Comparison of ENCODE assay signal across 11 cellular contexts in the genomic region with DNA sequence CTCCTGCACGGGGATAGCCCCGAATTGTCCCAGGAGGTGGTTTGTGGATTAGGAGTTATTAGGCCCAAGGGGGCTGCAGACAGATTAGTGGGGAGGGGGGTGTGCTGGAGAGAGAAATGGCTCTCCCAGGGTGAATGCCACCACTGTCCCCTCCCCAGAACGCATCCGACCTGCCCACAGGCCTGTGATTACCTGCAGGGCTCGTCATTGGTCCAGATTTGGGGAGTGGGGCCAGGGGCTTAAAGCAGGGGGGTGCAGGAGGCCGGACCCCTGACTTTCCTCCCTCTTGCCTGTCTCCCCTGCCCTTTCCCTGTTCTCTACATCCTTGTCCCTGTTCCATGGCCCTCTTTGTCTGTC. TPM values are rescaled to one million over a fixed set of nuclear protein-coding genes. Genes with fewer than 3 reads are reported as not detected.
DNase-seq lines count a peak whose midpoint lies in the region; ATAC-seq, FAIRE-seq and TF ChIP-seq lines count a peak whose summit lies in the region.
"Had no signal": no experiment of that assay in that cellular context is flagged by ENCODE, and none has a peak within 500 bp of the region (broad histone marks: within the 10 kb centered on the region; RNA-seq: fewer than 3 reads in every experiment).

No MANE protein-coding gene starts in this region.

- intact Hi-C loops in Right ventricle myocardium inferior (cut with DNase I), result loop anchor here (1.0 kb wide), 1 partner anchor 216 kb away; no protein-coding TSS in a partner anchor

- ATAC-seq in Right ventricle myocardium inferior, result no peak
- ATAC-seq: activated T-helper 17 cell treated with anti-CD3 and anti-CD28 coated beads, Interleukin-2, amount 50 U/mL, for 72 hours had no signal

- no peak for TF ChIP-seq POLR2A in GM12891 (IDR thresholded peaks at IDR 0.05; ENCODE audit: low read depth, low read length)

- no peak overlapping the region for H2AFZ ChIP-seq in SU-DHL-6 (ENCODE audit: low read depth, low read length, severe bottlenecking)

- DNase-seq in cardiac muscle cell (ENCODE audit: low read depth in 1 of 2, low spot score in 1 of 2) (no peak), Right ventricle myocardium inferior (ENCODE audit: missing footprints) (no peak), mucosa of gallbladder (ENCODE audit: low spot score) (no peak), iPS-NIHi11 (ENCODE audit: low spot score) (no peak), GM12891 (ENCODE audit: insufficient read length, low spot score) (no peak)

- no peak for FAIRE-seq in GM12891 (lab: Jason Lieb, UNC)

- H3K9ac ChIP-seq in SU-DHL-6 (ENCODE audit: low read length) (no peak overlapping the region), iPS-15b (ENCODE audit: low read depth, low read length) (peak overlapping the region; percentile 47), stomach smooth muscle (ENCODE audit: low read length in 2 of 2) (peak overlapping the region; percentile 7 to 29)

- H3K27ac ChIP-seq in cardiac muscle cell (no peak overlapping the region), SU-DHL-6 (ENCODE audit: low read depth, low read length) (no peak overlapping the region), stomach smooth muscle (ENCODE audit: low read length) (peak overlapping the region; percentile 86)

- TF ChIP-seq CTCF in cardiac muscle cell (IDR thresholded peaks at IDR 0.05; ENCODE audit: low read depth, low read length), result no peak
- TF ChIP-seq CTCF in SU-DHL-6 (IDR thresholded peaks at IDR 0.05; ENCODE audit: insufficient read depth, low read length, poor library complexity, severe bottlenecking), result peak; percentile 5

- H3K4me3 ChIP-seq in cardiac muscle cell (peak overlapping the region; percentile 53), SU-DHL-6 (ENCODE audit: insufficient read depth, low read length, poor library complexity, severe bottlenecking) (no peak overlapping the region), iPS-15b (ENCODE audit: low read depth, low read length) (peak overlapping the region; percentile 58), stomach smooth muscle (ENCODE audit: low read length in 2 of 2) (peak overlapping the region; percentile 71 to 74)

- H3K4me2 ChIP-seq in SU-DHL-6 (ENCODE audit: low read depth, low read length, poor library complexity, severe bottlenecking), result no peak overlapping the region

- no peaks in the 10 kb centered on the region for H3F3A ChIP-seq in SU-DHL-6 (ENCODE audit: insufficient read depth)

- no peaks in the 10 kb centered on the region for H4K20me1 ChIP-seq in SU-DHL-6 (ENCODE audit: low read depth, low read length)

- H3K9me3 ChIP-seq in cardiac muscle cell (ENCODE audit: low read depth) (no peaks in the 10 kb centered on the region), SU-DHL-6 (ENCODE audit: insufficient read depth, low read length) (no peaks in the 10 kb centered on the region), iPS-15b (ENCODE audit: control insufficient read depth, insufficient read depth, low read length) (no peaks in the 10 kb centered on the region), stomach smooth muscle (ENCODE audit: control insufficient read depth in 2 of 2, low read length in 2 of 2) (no peaks in the 10 kb centered on the region)

- peaks cover 7% of the 10 kb centered on the region for H3K4me1 ChIP-seq in cardiac muscle cell (ENCODE audit: low read depth)
- peaks cover 2% of the 10 kb centered on the region for H3K4me1 ChIP-seq in iPS-15b (ENCODE audit: control insufficient read depth, insufficient read depth, low read length)
- peaks cover 23% of the 10 kb centered on the region for H3K4me1 ChIP-seq in stomach smooth muscle (ENCODE audit: control insufficient read depth, insufficient read depth, low read length)

- no peaks in the 10 kb centered on the region for H3K79me2 ChIP-seq in SU-DHL-6 (ENCODE audit: insufficient read depth, low read length)

- H3K36me3 ChIP-seq in cardiac muscle cell, result no peaks in the 10 kb centered on the region
- H3K36me3 ChIP-seq in SU-DHL-6 (ENCODE audit: low read length), result no peaks in the 10 kb centered on the region
- no peaks in the 10 kb centered on the region for H3K36me3 ChIP-seq in iPS-15b (ENCODE audit: control insufficient read depth, insufficient read depth, low read length)
- no peaks in the 10 kb centered on the region for H3K36me3 ChIP-seq in stomach smooth muscle (ENCODE audit: control insufficient read depth in 2 of 2, insufficient read depth in 2 of 2, low read length in 2 of 2)

- H3K27me3 ChIP-seq in cardiac muscle cell, result no peaks in the 10 kb centered on the region
- no peaks in the 10 kb centered on the region for H3K27me3 ChIP-seq in SU-DHL-6 (ENCODE audit: low read length)
- peaks cover 16% of the 10 kb centered on the region for H3K27me3 ChIP-seq in iPS-15b (ENCODE audit: control insufficient read depth, insufficient read depth, low read length)
- peaks cover 4 to 9% of the 10 kb centered on the region in 2 donors for H3K27me3 ChIP-seq in stomach smooth muscle (ENCODE audit: control insufficient read depth in 1 of 2, insufficient read depth in 2 of 2, low read length in 2 of 2)

- no peaks in the 10 kb centered on the region for H3K9me2 ChIP-seq in SU-DHL-6 (replicated peaks; ENCODE audit: insufficient read depth, low read length)

TF ChIP-seq in GM12891, 5 proteins besides CTCF, POLR2A, EP300 and RAD21:
- TF ChIP-seq PAX5 (IDR thresholded peaks at IDR 0.05; ENCODE audit: insufficient read depth, low read length, severe bottlenecking) (no peak), TAF1 (IDR thresholded peaks at IDR 0.05; ENCODE audit: low read depth, low read length) (no peak), SPI1 (IDR thresholded peaks at IDR 0.05; ENCODE audit: low read depth, low read length) (no peak), POU2F2 (IDR thresholded peaks at IDR 0.05; ENCODE audit: low read depth, low read length) (no peak), POLR2AphosphoS5 (IDR thresholded peaks at IDR 0.05; ENCODE audit: low read depth, low read length) (no peak)

RNA-seq across cellular contexts. Expression of a gene that starts 1.2 kb away (rescaled TPM):
- 28.2 and 36.1 TPM in 2 replicates for total RNA-seq in cardiac muscle cell
- 68.2 and 85.8 TPM in 2 replicates for polyA plus RNA-seq in cardiac muscle cell
- total RNA-seq in Right ventricle myocardium inferior, result 27.5 TPM
- 6.2 TPM for total RNA-seq in mucosa of gallbladder
- 0.08 TPM for polyA plus RNA-seq in GM12891 (2012; ENCODE audit: low read depth, missing spikeins)

RNA-seq across cellular contexts. Expression of a gene that starts 15.1 kb away (rescaled TPM):
- 40.9 and 43.4 TPM in 2 replicates for total RNA-seq in cardiac muscle cell
- polyA plus RNA-seq in cardiac muscle cell, result 25.0 and 39.1 TPM in 2 replicates
- total RNA-seq in Right ventricle myocardium inferior, result 11.8 TPM
- total RNA-seq in mucosa of gallbladder, result 37.2 TPM
- 7.6 TPM for polyA plus RNA-seq in GM12891 (2012; ENCODE audit: low read depth, missing spikeins)

RNA-seq across cellular contexts. Expression of a gene that starts 21.6 kb away (rescaled TPM):
- total RNA-seq in cardiac muscle cell (3.6 and 4.9 TPM in 2 replicates), Right ventricle myocardium inferior (1.3 TPM), mucosa of gallbladder (4.1 TPM)
- polyA plus RNA-seq in cardiac muscle cell, result 1.9 and 9.7 TPM in 2 replicates
- 1.0 TPM for polyA plus RNA-seq in GM12891 (2012; ENCODE audit: low read depth, missing spikeins)

RNA-seq across cellular contexts. Expression of a gene that starts 33.4 kb away (rescaled TPM):
- 0.42 TPM in 1 of 2 replicates, not detected in the other for total RNA-seq in cardiac muscle cell
- not detected in 2 replicates for polyA plus RNA-seq in cardiac muscle cell
- not detected for total RNA-seq in Right ventricle myocardium inferior
- 81.2 TPM for total RNA-seq in mucosa of gallbladder
- polyA plus RNA-seq in GM12891 (2012; ENCODE audit: low read depth, missing spikeins), result not detected
- total RNA-seq: activated T-helper 17 cell treated with anti-CD3 and anti-CD28 coated beads, Interleukin-2, amount 50 U/mL, for 72 hours; osteocyte; urinary bladder had no signal

RNA-seq across cellular contexts. Expression of a gene that starts 45.1 kb away (rescaled TPM):
- 0.14 and 3.8 TPM in 2 replicates for total RNA-seq in cardiac muscle cell
- 0.92 TPM in 1 of 2 replicates, not detected in the other for polyA plus RNA-seq in cardiac muscle cell
- not detected for total RNA-seq in Right ventricle myocardium inferior
- 127 TPM for total RNA-seq in mucosa of gallbladder
- 0.14 TPM for polyA plus RNA-seq in GM12891 (2012; ENCODE audit: low read depth, missing spikeins)
- total RNA-seq: osteocyte had no signal
